ENCODE assay signal across 8 cellular contexts in genomic region chr12:49089831-49090773, GRCh38. TPM values are rescaled to one million over a fixed set of nuclear protein-coding genes. Genes with fewer than 3 reads are reported as not detected.
DNase-seq lines count a peak whose midpoint lies in the region; ATAC-seq and TF ChIP-seq lines count a peak whose summit lies in the region.

No MANE protein-coding gene starts in this region.

- peak; percentile 24 for TF ChIP-seq CTCF in AG09309 (IDR thresholded peaks at IDR 0.05; ENCODE audit: control insufficient read depth, insufficient read depth, low read depth, low read length, missing control alignments)
- peak; percentile 53; the same call in 2 of the 3 replicates for TF ChIP-seq CTCF in H9 (conservative IDR thresholded peaks at IDR 0.05)
- no peak for TF ChIP-seq CTCF in WTC11 (IDR thresholded peaks at IDR 0.05)
- TF ChIP-seq CTCF in neural cell (IDR thresholded peaks at IDR 0.05; ENCODE audit: poor library complexity, severe bottlenecking) = peak; percentile 48

- WGBS in H9 (ENCODE audit: extremely low coverage, insufficient read length, low lambda C conversion rate) = no CpG with 5 or more reads among the region's 87 CpGs

- peak overlapping the region; percentile 36 for H3K4me3 ChIP-seq in AG09309 (ENCODE audit: control insufficient read depth, low read depth, low read length)
- peak overlapping the region; percentile 64 for H3K4me3 ChIP-seq in neural cell (ENCODE audit: low read length)

- H4K5ac ChIP-seq in H9 (ENCODE audit: insufficient read length, low read depth, low read length) = no peak overlapping the region

- no peak overlapping the region for H2BK12ac ChIP-seq in H9 (ENCODE audit: insufficient read length, low read depth, low read length)

- POLR2A ChIA-PET in WTC11 (lab: Charles Lee) = no interaction called here

- H2BK20ac ChIP-seq in H9 (ENCODE audit: low read depth, low read length, poor library complexity, severe bottlenecking) = no peak overlapping the region

- DNase-seq in AG09309 (ENCODE audit: low read depth) (no peak), H9 (peak; percentile 57), WTC11 (ENCODE audit: low spot score) (peak; percentile 53), fibroblast of gingiva (ENCODE audit: low read depth) (peak; percentile 40), NCI-H1694 treated with DMSO at 0.1 percent for 48 hours (lab: John Stamatoyannopoulos, UW) (no peak)

- H3K9me2 ChIP-seq in neural cell (ENCODE audit: insufficient read depth, low read length) = no peaks in the 10 kb centered on the region

- no peak overlapping the region for H3K18ac ChIP-seq in H9 (ENCODE audit: insufficient read length, low read depth, low read length)

- H3K36me3 ChIP-seq in neural cell (ENCODE audit: insufficient read depth, low read length) = no peaks in the 10 kb centered on the region

- H3K36me3 Mint-ChIP-seq in H9 (ENCODE audit: insufficient read depth in 1 of 3, low read depth in 3 of 3) (peaks cover 0 to 2% (median 0%) of the 10 kb centered on the region in 3 experiments; a peak in 2 of 7 replicates), WTC11 (no peaks in the 10 kb centered on the region)

- H3K4me3 Mint-ChIP-seq in H9 (peak overlapping the region; percentile 42 to 78), WTC11 (peak overlapping the region; percentile 61)

- CTCF ChIA-PET in WTC11 (lab: Charles Lee) = interaction anchor here (0.5 to 6.5 kb wide), 18 partner anchors 14 to 237 kb away, joined by 3 to 216 read pairs (median 19); partner anchors contain the start of genes DDN, KMT2D, LMBR1L and PRPH

- no peak overlapping the region for H3K23ac ChIP-seq in H9 (ENCODE audit: insufficient read length, low read depth, low read length)

- H3K9me3 ChIP-seq in H9 (ENCODE audit: control insufficient read depth, low read depth, low read length) (no peaks in the 10 kb centered on the region), neural cell (ENCODE audit: low read length) (no peaks in the 10 kb centered on the region)

- no peaks in the 10 kb centered on the region; a peak in 1 of 5 replicates for H3K9me3 Mint-ChIP-seq in H9
- H3K9me3 Mint-ChIP-seq in WTC11 = no peaks in the 10 kb centered on the region

- no peaks in the 10 kb centered on the region for H3F3A ChIP-seq in neural cell (ENCODE audit: insufficient read depth, low read length, poor library complexity, severe bottlenecking)

- no peak overlapping the region for H4K8ac ChIP-seq in H9 (replicated peaks; ENCODE audit: insufficient read length, low read depth, low read length)

- H3K9ac ChIP-seq in H9 (ENCODE audit: extremely low read depth, insufficient read length, low read length) (no peak overlapping the region), neural cell (ENCODE audit: low read length) (peak overlapping the region; percentile 20)

- H3T11ph ChIP-seq in H9 (ENCODE audit: low read length) = no peak overlapping the region

- peaks cover 18% of the 10 kb centered on the region for H3K23me2 ChIP-seq in H9 (ENCODE audit: insufficient read length, low read depth, low read length, poor library complexity, severe bottlenecking)

- no peaks in the 10 kb centered on the region for H3K4me1 ChIP-seq in H9 (ENCODE audit: insufficient read depth, low read length)

- H2BK5ac ChIP-seq in H9 (ENCODE audit: insufficient read length, low read length) = no peak overlapping the region

- H3K27ac Mint-ChIP-seq in H9 (no peak overlapping the region), WTC11 (no peak overlapping the region)

- H3K79me1 ChIP-seq in H9 (ENCODE audit: insufficient read depth, low read depth, low read length, poor library complexity, severe bottlenecking) = no peaks in the 10 kb centered on the region

- H2BK120ac ChIP-seq in H9 (ENCODE audit: low read depth, low read length, poor library complexity, severe bottlenecking) = no peak overlapping the region

- H3K4me1 Mint-ChIP-seq in H9 (peaks cover 32 to 57% of the 10 kb centered on the region in 2 experiments), WTC11 (peaks cover 50% of the 10 kb centered on the region)

- H3K79me2 ChIP-seq in H9 (ENCODE audit: insufficient read depth, low read length) (no peaks in the 10 kb centered on the region), neural cell (replicated peaks; ENCODE audit: insufficient read depth, low read length) (no peaks in the 10 kb centered on the region)

- no peak for TF ChIP-seq EP300 in neural cell (conservative IDR thresholded peaks at IDR 0.05; ENCODE audit: poor library complexity, severe bottlenecking)

- H3K56ac ChIP-seq in H9 (ENCODE audit: insufficient read length, low read depth, low read length) = no peak overlapping the region

- H3K27me3 ChIP-seq in H9 (ENCODE audit: insufficient read depth, low read length) (peaks cover 71% of the 10 kb centered on the region), neural cell (ENCODE audit: insufficient read depth, low read depth, low read length) (peaks cover 79% of the 10 kb centered on the region)

- H3K27me3 Mint-ChIP-seq in H9 (ENCODE audit: low read depth) = peaks cover 99% of the 10 kb centered on the region
- peaks cover 100% of the 10 kb centered on the region for H3K27me3 Mint-ChIP-seq in WTC11 (ENCODE audit: low read depth)

- no peak overlapping the region for H2BK15ac ChIP-seq in H9 (ENCODE audit: low read depth, low read length)

- no peak overlapping the region for H3K27ac ChIP-seq in H9 (ENCODE audit: insufficient read length, low read depth, low read length)
- H3K27ac ChIP-seq in neural cell (ENCODE audit: low read length) = no peak overlapping the region

- no peak overlapping the region for H4K91ac ChIP-seq in H9 (ENCODE audit: insufficient read length, low read depth, low read length)

- H4K20me1 ChIP-seq in H9 (ENCODE audit: control insufficient read depth, insufficient read depth, insufficient read length) (peaks cover 8% of the 10 kb centered on the region), neural cell (ENCODE audit: insufficient read depth) (no peaks in the 10 kb centered on the region)

- H3K4ac ChIP-seq in H9 (ENCODE audit: low read depth, low read length) = no peak overlapping the region

- H3K4me2 ChIP-seq in H9 (ENCODE audit: insufficient read depth, insufficient read length, low read length) (peak overlapping the region; percentile 25), neural cell (ENCODE audit: low read length) (peak overlapping the region; percentile 30)

- no peak overlapping the region for H3K14ac ChIP-seq in H9 (ENCODE audit: insufficient read depth, low read length)

- no peak overlapping the region for H2AK5ac ChIP-seq in H9 (ENCODE audit: insufficient read length, low read length)

- ATAC-seq in WTC11 (peak; percentile 5; the same call in 1 of the 2 replicates), HG03439 (IDR thresholded peaks at IDR 0.05; ENCODE audit: unreplicated experiment) (no peak), HG02763 (IDR thresholded peaks at IDR 0.05; ENCODE audit: unreplicated experiment) (no peak)

- no peak for TF ChIP-seq RAD21 in neural cell (conservative IDR thresholded peaks at IDR 0.05)

- H2AFZ ChIP-seq in H9 (ENCODE audit: low read length) (no peak overlapping the region), neural cell (ENCODE audit: low read depth, low read length) (no peak overlapping the region)

TF ChIP-seq in WTC11, 78 proteins besides CTCF, POLR2A, EP300 and RAD21:
- no peak for TF ChIP-seq TEAD4 (CRISPR knock-in tag; IDR thresholded peaks at IDR 0.05)
- peak; percentile 62; the same call in 1 of the 2 replicates for TF ChIP-seq ETV6 (CRISPR knock-in tag; IDR thresholded peaks at IDR 0.05)

TF ChIP-seq in neural cell, 6 proteins besides CTCF, POLR2A, EP300 and RAD21:
- TF ChIP-seq POLR2AphosphoS5 (IDR thresholded peaks at IDR 0.05) (peak; percentile 53), MXI1 (conservative IDR thresholded peaks at IDR 0.05; ENCODE audit: poor library complexity, severe bottlenecking) (peak; percentile 23), TAF1 (IDR thresholded peaks at IDR 0.05; ENCODE audit: low read depth) (no peak)
TF ChIP-seq in neural cell: peak in this region for 2.

RNA-seq across cellular contexts. Expression of gene DHH, which starts 4.5 kb away (rescaled TPM):
- total RNA-seq in H9 (2021) (0.13 and 0.20 TPM in 2 replicates), WTC11 (2021) (0.15 TPM in 1 of 3 replicates, not detected in the others)
- 0.28 and 0.66 TPM in 2 replicates for polyA plus RNA-seq in neural cell
- polyA minus RNA-seq in neural cell = 0.46 and 0.49 TPM in 2 replicates

RNA-seq across cellular contexts. Expression of gene RHEBL1, which starts 20.3 kb away (rescaled TPM):
- total RNA-seq in H9 (2021) (4.0 and 4.1 TPM in 2 replicates), WTC11 (2021) (6.4 to 9.0 TPM (median 6.9 TPM) in 3 replicates)
- polyA plus RNA-seq in neural cell = 0.68 TPM in 1 of 2 replicates, not detected in the other
- not detected in 2 replicates for polyA minus RNA-seq in neural cell

RNA-seq across cellular contexts. Expression of gene LMBR1L, which starts 20.5 kb away (rescaled TPM):
- total RNA-seq in H9 (2021) (50.4 and 55.1 TPM in 2 replicates), WTC11 (2021) (52.8 to 78.2 TPM (median 53.1 TPM) in 3 replicates)
- 344 and 381 TPM in 2 replicates for polyA plus RNA-seq in neural cell
- polyA minus RNA-seq in neural cell = 165 and 169 TPM in 2 replicates

RNA-seq across cellular contexts. Expression of gene KMT2D, which starts 29.5 kb away (rescaled TPM):
- total RNA-seq in H9 (2021) = 83.9 and 93.7 TPM in 2 replicates
- 100 to 104 TPM (median 101 TPM) in 3 replicates for total RNA-seq in WTC11 (2021)
- 14.1 and 15.8 TPM in 2 replicates for polyA plus RNA-seq in neural cell
- polyA minus RNA-seq in neural cell = 36.8 and 37.7 TPM in 2 replicates

RNA-seq across cellular contexts. Expression of gene TUBA1B, which starts 41.1 kb away (rescaled TPM):
- total RNA-seq in H9 (2021) (2,063 and 2,102 TPM in 2 replicates), WTC11 (2021) (1,806 to 1,997 TPM (median 1,954 TPM) in 3 replicates)
- polyA plus RNA-seq in neural cell = 573 and 605 TPM in 2 replicates
- polyA minus RNA-seq in neural cell = 371 and 430 TPM in 2 replicates

Comparison
In these comparisons a context has a peak if more than half of its experiments do, and no peak if none do; other contexts are left out.
1. DNase-seq: peak in H9 (single experiment), WTC11 (single experiment) and fibroblast of gingiva (single experiment); none in AG09309 (single experiment) and NCI-H1694 treated with DMSO at 0.1 percent for 48 hours (single experiment).